Comparison of ENCODE assay signal across 1 cellular context in the genomic region with DNA sequence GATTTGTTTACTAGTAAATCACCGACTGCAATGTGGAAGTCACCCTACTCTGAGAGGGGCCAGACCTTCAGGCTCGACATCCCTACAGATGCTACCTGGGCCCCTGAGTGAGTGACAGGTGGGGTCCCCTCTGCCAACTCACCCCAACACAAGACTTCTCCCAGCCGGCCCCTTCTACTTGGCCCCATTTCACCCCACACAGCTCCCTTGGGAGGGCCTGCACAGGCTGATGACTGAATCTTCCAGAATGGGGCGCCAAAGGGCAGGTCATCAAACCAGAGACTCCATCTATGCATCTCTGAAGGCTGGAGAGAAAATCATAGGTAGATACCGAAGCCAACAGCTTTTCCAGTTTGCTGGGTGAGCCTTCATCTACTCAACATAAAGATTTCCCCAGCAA.
TF ChIP-seq lines count a peak whose summit lies in the region.

No MANE protein-coding gene starts in this region.

TF ChIP-seq in K562, 482 proteins besides CTCF, POLR2A, EP300 and RAD21:
- TF ChIP-seq JUND (IDR thresholded peaks at IDR 0.05; ENCODE audit: borderline replicate concordance, low read depth, low read length) (no peak), JUND (tag; IDR thresholded peaks at IDR 0.05; ENCODE audit: borderline replicate concordance, low read depth, low read length) (no peak), SMARCC2 (IDR thresholded peaks at IDR 0.05; ENCODE audit: low read depth) (peak; percentile 38; the same call in 1 of the 2 replicates), DPF2 (IDR thresholded peaks at IDR 0.05) (no peak), SMC3 (conservative IDR thresholded peaks at IDR 0.05; ENCODE audit: insufficient read depth, low read depth, low read length) (peak; percentile 38), ZNF263 (CRISPR knock-in tag; IDR thresholded peaks at IDR 0.05; ENCODE audit: borderline replicate concordance) (no peak), KDM4B (IDR thresholded peaks at IDR 0.05; ENCODE audit: borderline replicate concordance in 2 of 2, low read depth in 1 of 2) (no peak), SMARCA4 (IDR thresholded peaks at IDR 0.05) (peak; percentile 72), SAFB2 (IDR thresholded peaks at IDR 0.05; ENCODE audit: borderline replicate concordance, low read depth, low read length, severe bottlenecking) (no peak), ARID2 (IDR thresholded peaks at IDR 0.05) (peak; percentile 51; the same call in 1 of the 2 replicates), POLR2AphosphoS2 (IDR thresholded peaks at IDR 0.05; ENCODE audit: low read length) (no peak), STAG1 (CRISPR knock-in tag; IDR thresholded peaks at IDR 0.05; ENCODE audit: borderline replicate concordance) (no peak)
- TF ChIP-seq, protein P1, sequence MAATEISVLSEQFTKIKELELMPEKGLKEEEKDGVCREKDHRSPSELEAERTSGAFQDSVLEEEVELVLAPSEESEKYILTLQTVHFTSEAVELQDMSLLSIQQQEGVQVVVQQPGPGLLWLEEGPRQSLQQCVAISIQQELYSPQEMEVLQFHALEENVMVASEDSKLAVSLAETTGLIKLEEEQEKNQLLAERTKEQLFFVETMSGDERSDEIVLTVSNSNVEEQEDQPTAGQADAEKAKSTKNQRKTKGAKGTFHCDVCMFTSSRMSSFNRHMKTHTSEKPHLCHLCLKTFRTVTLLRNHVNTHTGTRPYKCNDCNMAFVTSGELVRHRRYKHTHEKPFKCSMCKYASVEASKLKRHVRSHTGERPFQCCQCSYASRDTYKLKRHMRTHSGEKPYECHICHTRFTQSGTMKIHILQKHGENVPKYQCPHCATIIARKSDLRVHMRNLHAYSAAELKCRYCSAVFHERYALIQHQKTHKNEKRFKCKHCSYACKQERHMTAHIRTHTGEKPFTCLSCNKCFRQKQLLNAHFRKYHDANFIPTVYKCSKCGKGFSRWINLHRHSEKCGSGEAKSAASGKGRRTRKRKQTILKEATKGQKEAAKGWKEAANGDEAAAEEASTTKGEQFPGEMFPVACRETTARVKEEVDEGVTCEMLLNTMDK (IDR thresholded peaks at IDR 0.05; ENCODE audit: borderline replicate concordance, insufficient read depth, low read depth, low read length, poor library complexity, severe bottlenecking) = peak; percentile 58
- TF ChIP-seq, protein P2, sequence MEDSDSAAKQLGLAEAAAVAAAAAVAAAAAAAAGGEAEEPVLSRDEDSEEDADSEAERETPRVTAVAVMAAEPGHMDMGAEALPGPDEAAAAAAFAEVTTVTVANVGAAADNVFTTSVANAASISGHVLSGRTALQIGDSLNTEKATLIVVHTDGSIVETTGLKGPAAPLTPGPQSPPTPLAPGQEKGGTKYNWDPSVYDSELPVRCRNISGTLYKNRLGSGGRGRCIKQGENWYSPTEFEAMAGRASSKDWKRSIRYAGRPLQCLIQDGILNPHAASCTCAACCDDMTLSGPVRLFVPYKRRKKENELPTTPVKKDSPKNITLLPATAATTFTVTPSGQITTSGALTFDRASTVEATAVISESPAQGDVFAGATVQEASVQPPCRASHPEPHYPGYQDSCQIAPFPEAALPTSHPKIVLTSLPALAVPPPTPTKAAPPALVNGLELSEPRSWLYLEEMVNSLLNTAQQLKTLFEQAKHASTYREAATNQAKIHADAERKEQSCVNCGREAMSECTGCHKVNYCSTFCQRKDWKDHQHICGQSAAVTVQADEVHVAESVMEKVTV (CRISPR knock-in tag; IDR thresholded peaks at IDR 0.05) = peak; percentile 40; the same call in 1 of the 2 replicates
- TF ChIP-seq, protein P3, sequence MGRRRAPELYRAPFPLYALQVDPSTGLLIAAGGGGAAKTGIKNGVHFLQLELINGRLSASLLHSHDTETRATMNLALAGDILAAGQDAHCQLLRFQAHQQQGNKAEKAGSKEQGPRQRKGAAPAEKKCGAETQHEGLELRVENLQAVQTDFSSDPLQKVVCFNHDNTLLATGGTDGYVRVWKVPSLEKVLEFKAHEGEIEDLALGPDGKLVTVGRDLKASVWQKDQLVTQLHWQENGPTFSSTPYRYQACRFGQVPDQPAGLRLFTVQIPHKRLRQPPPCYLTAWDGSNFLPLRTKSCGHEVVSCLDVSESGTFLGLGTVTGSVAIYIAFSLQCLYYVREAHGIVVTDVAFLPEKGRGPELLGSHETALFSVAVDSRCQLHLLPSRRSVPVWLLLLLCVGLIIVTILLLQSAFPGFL (CRISPR knock-in tag; IDR thresholded peaks at IDR 0.05) = no peak
